ENCODE assay signal across 21 cellular contexts in genomic region chr9:30935730-30936129, GRCh38.
"Had no signal": no experiment of that assay in that cellular context is flagged by ENCODE, and none has a peak within 500 bp of the region (broad histone marks: within the 10 kb centered on the region; RNA-seq: fewer than 3 reads in every experiment).

No MANE protein-coding gene starts in this region.

- ATAC-seq: activated CD8-positive, alpha-beta T cell treated with anti-CD3 and anti-CD28 coated beads for 36 hours; activated T-cell treated with anti-CD3 and anti-CD28 coated beads, Interleukin-2, amount 50 U/mL, for 72 hours; T-cell had no signal

- DNase-seq: activated CD4-positive, alpha-beta T cell treated with anti-CD3 and anti-CD28 coated beads for 4 hours; activated CD8-positive, alpha-beta memory T cell treated with anti-CD3 and anti-CD28 coated beads, Interleukin-2, amount 50 U/mL, for 4 hours; activated CD8-positive, alpha-beta T cell treated with anti-CD3 and anti-CD28 coated beads for 36 hours; activated naive CD4-positive, alpha-beta T cell treated with anti-CD3 and anti-CD28 coated beads, Interleukin-2, amount 50 U/mL, for 16 hours; activated naive CD8-positive, alpha-beta T cell treated with anti-CD3 and anti-CD28 coated beads, Interleukin-2, amount 10 ng/mL, durations not matched to agents 7 days and 5 days; activated T-cell treated with anti-CD3 and anti-CD28 coated beads, Interleukin-2, amount 50 U/mL, for 72 hours; adrenal gland; aorta; caudate nucleus; Karpas-422; MM.1S; NCI-H1048; NCI-H146; NCI-H1930; NCI-H510A treated with DMSO at 0.1 percent for 48 hours; NCI-H69; PC-9; SIG-M5; T-cell; T-helper 2 cell; WERI-Rb-1 had no signal
